19 cellular contexts compared by ENCODE assay signal in genomic region chr15:58877999-58878825, GRCh38.
"Had no signal": no experiment of that assay in that cellular context is flagged by ENCODE, and none has a peak within 500 bp of the region (broad histone marks: within the 10 kb centered on the region; RNA-seq: fewer than 3 reads in every experiment).

No MANE protein-coding gene starts in this region.

- H3K4me1 ChIP-seq: heart left ventricle, pancreas, stomach, suprapubic skin, vagina had no signal

- H3K27ac ChIP-seq: heart left ventricle, pancreas, stomach, suprapubic skin, tibial nerve, vagina had no signal

- H3K27ac Mint-ChIP-seq: activated CD4-positive, alpha-beta memory T cell treated with anti-CD3 and anti-CD28 coated beads, Interleukin-2, amount 10 ng/mL, durations not matched to agents 7 days and 5 days; activated T-helper 1 cell treated with anti-CD3 and anti-CD28 coated beads, Interleukin-12 subunit alpha, Interleukin-12 subunit beta, Interleukin-2, Interleukin-4 antibody, amounts not matched to agents 30 ng/mL and 10 ng/mL and 1 ng/mL, durations not matched to agents 14 hours and 24 hours and 36 hours had no signal

- H3K27me3 Mint-ChIP-seq: activated CD4-positive, alpha-beta memory T cell treated with anti-CD3 and anti-CD28 coated beads, Interleukin-2, amount 10 ng/mL, durations not matched to agents 7 days and 5 days; activated naive CD8-positive, alpha-beta T cell treated with anti-CD3 and anti-CD28 coated beads, Interleukin-2, amount 50 U/mL, for 24 hours had no signal

- H3K4me3 ChIP-seq: heart left ventricle, pancreas, stomach, suprapubic skin, tibial nerve, vagina had no signal

- H3K9me3 Mint-ChIP-seq: activated CD4-positive, alpha-beta memory T cell treated with anti-CD3 and anti-CD28 coated beads, Interleukin-2, amount 10 ng/mL, durations not matched to agents 7 days and 5 days; activated naive CD8-positive, alpha-beta T cell treated with anti-CD3 and anti-CD28 coated beads, Interleukin-2, amount 50 U/mL, for 24 hours; activated T-helper 1 cell treated with anti-CD3 and anti-CD28 coated beads, Interleukin-12 subunit alpha, Interleukin-12 subunit beta, Interleukin-2, Interleukin-4 antibody, amounts not matched to agents 30 ng/mL and 10 ng/mL and 1 ng/mL, durations not matched to agents 14 hours and 24 hours and 36 hours; natural killer cell had no signal

- ATAC-seq: activated naive CD8-positive, alpha-beta T cell treated with anti-CD3 and anti-CD28 coated beads, Interleukin-2, amount 50 U/mL, for 24 hours; heart left ventricle; left ventricle myocardium superior; natural killer cell; pancreas; right cardiac atrium had no signal

- DNase-seq: activated CD4-positive, alpha-beta memory T cell treated with anti-CD3 and anti-CD28 coated beads, Interleukin-2, amount 10 ng/mL, durations not matched to agents 7 days and 5 days; activated CD4-positive, alpha-beta T cell treated with anti-CD3 and anti-CD28 coated beads for 48 hours; activated CD4-positive, CD25-positive, alpha-beta regulatory T cell; activated gamma-delta T cell; activated naive CD4-positive, alpha-beta T cell treated with anti-CD3 and anti-CD28 coated beads, Interleukin-2, amount 50 U/mL, for 16 hours; activated naive CD8-positive, alpha-beta T cell treated with anti-CD3 and anti-CD28 coated beads, Interleukin-2, amount 50 U/mL, for 24 hours; heart left ventricle; left ventricle myocardium superior; mammary epithelial cell; midbrain; natural killer cell; pancreas; right cardiac atrium; stimulated activated CD4-positive, alpha-beta T cell treated with anti-CD3 and anti-CD28 coated beads, Interleukin-1b, Interleukin-23, amount 100 ng/mL, for 48 hours; stomach had no signal

- H3K4me3 Mint-ChIP-seq: activated CD4-positive, alpha-beta memory T cell treated with anti-CD3 and anti-CD28 coated beads, Interleukin-2, amount 10 ng/mL, durations not matched to agents 7 days and 5 days; activated naive CD8-positive, alpha-beta T cell treated with anti-CD3 and anti-CD28 coated beads, Interleukin-2, amount 50 U/mL, for 24 hours; activated T-helper 1 cell treated with anti-CD3 and anti-CD28 coated beads, Interleukin-12 subunit alpha, Interleukin-12 subunit beta, Interleukin-2, Interleukin-4 antibody, amounts not matched to agents 30 ng/mL and 10 ng/mL and 1 ng/mL, durations not matched to agents 14 hours and 24 hours and 36 hours; natural killer cell had no signal

- H3K27me3 ChIP-seq: heart left ventricle, pancreas, stomach, suprapubic skin, tibial nerve, vagina had no signal
